In the genomic region with DNA sequence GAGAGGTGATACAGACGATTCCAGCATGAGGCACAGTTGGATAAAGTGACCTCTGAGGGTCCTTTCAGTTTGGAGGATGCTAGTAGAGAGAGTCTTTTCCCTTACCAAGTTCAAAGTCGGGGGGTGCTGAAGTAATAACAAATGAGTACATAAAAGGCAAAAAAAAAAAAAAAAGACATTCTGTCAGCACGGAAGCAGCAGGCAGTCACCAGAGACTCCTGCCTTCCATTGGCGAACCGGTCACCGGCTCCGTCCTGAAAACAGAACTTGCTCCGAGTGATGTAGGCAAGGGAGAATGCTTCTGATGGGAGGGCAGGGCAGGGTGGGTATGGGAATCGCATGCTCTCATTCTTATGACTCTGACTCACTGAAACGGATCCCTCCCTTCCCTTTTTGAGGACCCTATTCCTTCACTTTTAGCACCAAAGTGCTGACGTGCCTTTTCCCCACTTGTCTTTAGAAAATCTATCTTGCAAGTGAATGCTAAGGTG, we compare ENCODE assay signal across 9 cellular contexts.
DNase-seq lines count a peak whose midpoint lies in the region; ATAC-seq and TF ChIP-seq lines count a peak whose summit lies in the region.
"Had no signal": no experiment of that assay in that cellular context is flagged by ENCODE, and none has a peak within 500 bp of the region (broad histone marks: within the 10 kb centered on the region; RNA-seq: fewer than 3 reads in every experiment).

No MANE protein-coding gene starts in this region.

- H3K4me1 ChIP-seq in heart left ventricle (peaks cover 0 to 61% (median 0%) of the 10 kb centered on the region in 12 donors), vagina (peaks cover 48% of the 10 kb centered on the region), uterus (no peaks in the 10 kb centered on the region)

- H3K27me3 ChIP-seq in heart left ventricle (peaks cover 0 to 6% (median 0%) of the 10 kb centered on the region in 9 donors), vagina (no peaks in the 10 kb centered on the region), uterus (no peaks in the 10 kb centered on the region)

- 17 to 26% (median 26%) methylated on average over 11 of the region's 11 CpGs for WGBS in heart left ventricle, 4 donors

- TF ChIP-seq CTCF in heart left ventricle (IDR thresholded peaks at IDR 0.05), result no peak
- TF ChIP-seq CTCF in vagina (IDR thresholded peaks at IDR 0.05), result no peak
- no peak for TF ChIP-seq CTCF in uterus (IDR thresholded peaks at IDR 0.05)

- intact Hi-C loops in heart left ventricle (cut with DNase I) (loop anchor here in 1 of 10 donors (10.0 kb wide), 1 partner anchor 47 kb away; no protein-coding TSS in a partner anchor), Right ventricle myocardium inferior (cut with DNase I) (no loop called here), vagina (cut with DNase I) (no loop called here), uterus (cut with DNase I; ENCODE audit: low total_unique reads) (no loop called here)

- peak in 2 of 5 donors; percentile 28 to 38 for DNase-seq in heart left ventricle
- DNase-seq in Right ventricle myocardium inferior (ENCODE audit: missing footprints), result no peak
- DNase-seq in amniotic stem cell (lab: John Stamatoyannopoulos, UW), result peak; percentile 74
- peak; percentile 93 for DNase-seq in iris pigment epithelial cell (ENCODE audit: low read depth)
- DNase-seq in vagina (ENCODE audit: extremely low spot score in 2 of 2), result no peak
- DNase-seq in uterus, result no peak
- DNase-seq in NCI-H1694 treated with DMSO at 0.1 percent for 48 hours (lab: John Stamatoyannopoulos, UW), result no peak

- H3K4me3 ChIP-seq in heart left ventricle (peak overlapping the region in 6 of 12 donors; percentile 2 to 33 (median 20)), vagina (peak overlapping the region in 1 of 2 donors; percentile 3), uterus (no peak overlapping the region)

- ATAC-seq in heart left ventricle, result peak in 3 of 4 donors; percentile 69 to 83 (median 72)
- no peak for ATAC-seq in Right ventricle myocardium inferior
- ATAC-seq in GM18873 (IDR thresholded peaks at IDR 0.05; ENCODE audit: low FRiP score, unreplicated experiment), result no peak
- ATAC-seq: Panc1 had no signal

- H3K9me3 ChIP-seq in heart left ventricle, result no peaks in the 10 kb centered on the region
- H3K9me3 ChIP-seq in vagina, result no peaks in the 10 kb centered on the region
- no peaks in the 10 kb centered on the region for H3K9me3 ChIP-seq in uterus

- H3K27ac ChIP-seq in heart left ventricle, result peak overlapping the region in 2 of 12 donors; percentile 20 to 38
- H3K27ac ChIP-seq in vagina, result peak overlapping the region; percentile 75
- H3K27ac ChIP-seq in uterus, result no peak overlapping the region

- TF ChIP-seq POLR2A in heart left ventricle (IDR thresholded peaks at IDR 0.05) (no peak), vagina (IDR thresholded peaks at IDR 0.05) (no peak), uterus (IDR thresholded peaks at IDR 0.05) (no peak)

- H3K36me3 ChIP-seq in heart left ventricle, result no peaks in the 10 kb centered on the region
- H3K36me3 ChIP-seq in vagina, result no peaks in the 10 kb centered on the region
- no peaks in the 10 kb centered on the region for H3K36me3 ChIP-seq in uterus

Comparison
In these comparisons a context has a peak if more than half of its experiments do, and no peak if none do; other contexts are left out.
1. ATAC-seq: peak in heart left ventricle (3 of 4); none in Right ventricle myocardium inferior (single experiment) and GM18873 (single experiment).
2. DNase-seq: peak in amniotic stem cell (single experiment) and iris pigment epithelial cell (single experiment); none in Right ventricle myocardium inferior (single experiment), vagina (0 of 2), uterus (0 of 2) and NCI-H1694 treated with DMSO at 0.1 percent for 48 hours (single experiment).